1 cellular context compared by ENCODE assay signal in the genomic region with DNA sequence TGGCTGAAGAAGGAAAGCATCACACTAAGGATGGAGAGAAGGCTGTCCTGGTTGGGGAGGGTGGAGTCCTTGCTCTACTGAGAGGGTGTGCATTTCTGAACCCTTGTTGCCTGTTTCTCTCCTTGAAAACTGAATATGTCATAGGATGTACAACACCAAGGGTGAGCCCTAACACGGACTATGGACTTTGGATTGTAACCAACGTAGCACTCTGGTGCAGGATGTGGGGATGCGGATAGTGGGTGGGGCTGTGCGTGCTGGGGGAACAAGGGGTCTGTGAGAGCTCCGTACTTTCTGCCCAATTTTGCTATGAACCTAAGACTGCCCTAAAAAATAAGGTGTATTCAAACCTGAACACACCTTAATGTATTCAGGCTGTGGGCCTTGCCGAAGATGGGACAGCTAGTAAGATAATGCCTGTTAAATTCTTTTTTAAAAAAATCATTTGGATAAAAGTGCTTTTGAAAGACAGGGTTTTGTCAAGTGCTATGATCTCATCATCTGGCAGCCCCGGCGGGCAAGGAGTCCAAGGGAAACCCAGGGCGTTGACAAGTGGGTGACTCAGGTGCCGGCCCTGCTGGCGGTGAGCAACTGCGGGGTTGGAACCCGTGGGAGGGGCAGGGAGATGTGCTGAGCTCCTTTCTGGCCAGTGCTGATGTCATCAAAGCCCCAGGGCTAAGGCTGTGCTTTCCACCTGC.
A peak's percentile ranks its signal among the peaks of the same experiment; 100 is the strongest.
TF ChIP-seq lines count a peak whose summit lies in the region.

No MANE protein-coding gene starts in this region.

TF ChIP-seq in IMR-90, 13 proteins besides CTCF, POLR2A, EP300 and RAD21 (continued from another document):
- TF ChIP-seq CEBPB (IDR thresholded peaks at IDR 0.05; ENCODE audit: low read depth, low read length) (peak; percentile 49; the same call in 1 of the 2 replicates), MXI1 (IDR thresholded peaks at IDR 0.05; ENCODE audit: borderline replicate concordance, low read depth, low read length) (no peak), NFE2L2 (IDR thresholded peaks at IDR 0.05; ENCODE audit: low read depth, low read length) (no peak)
